ENCODE assay signal across 16 cellular contexts in genomic region chr10:15136129-15136726, GRCh38. TPM values are rescaled to one million over a fixed set of nuclear protein-coding genes. Genes with fewer than 3 reads are reported as not detected.
"Had no signal": no experiment of that assay in that cellular context is flagged by ENCODE, and none has a peak within 500 bp of the region (broad histone marks: within the 10 kb centered on the region; RNA-seq: fewer than 3 reads in every experiment).

No MANE protein-coding gene starts in this region.

- H3K9me3 ChIP-seq: colonic mucosa, ovary, tibial nerve, uterus had no signal

- FAIRE-seq: kidney had no signal

- H3K4me3 Mint-ChIP-seq: activated CD4-positive, alpha-beta T cell treated with anti-CD3 and anti-CD28 coated beads, Interleukin-2, amount 10 ng/mL, durations not matched to agents 7 days and 5 days; activated T-helper 1 cell treated with anti-CD3 and anti-CD28 coated beads, Interleukin-12 subunit alpha, Interleukin-12 subunit beta, Interleukin-2, Interleukin-4 antibody, amounts not matched to agents 30 ng/mL and 10 ng/mL and 1 ng/mL, durations not matched to agents 14 hours and 24 hours and 36 hours had no signal

- H3K4me1 ChIP-seq: colonic mucosa, uterus had no signal

- H3K27ac ChIP-seq: colonic mucosa, ovary, tibial nerve, uterus had no signal

- H3K9me3 Mint-ChIP-seq: activated CD4-positive, alpha-beta T cell treated with anti-CD3 and anti-CD28 coated beads, Interleukin-2, amount 10 ng/mL, durations not matched to agents 7 days and 5 days; activated T-helper 1 cell treated with anti-CD3 and anti-CD28 coated beads, Interleukin-12 subunit alpha, Interleukin-12 subunit beta, Interleukin-2, Interleukin-4 antibody, amounts not matched to agents 30 ng/mL and 10 ng/mL and 1 ng/mL, durations not matched to agents 14 hours and 24 hours and 36 hours had no signal

- H3K27ac Mint-ChIP-seq: activated T-helper 1 cell treated with anti-CD3 and anti-CD28 coated beads, Interleukin-12 subunit alpha, Interleukin-12 subunit beta, Interleukin-2, Interleukin-4 antibody, amounts not matched to agents 30 ng/mL and 10 ng/mL and 1 ng/mL, durations not matched to agents 14 hours and 24 hours and 36 hours had no signal

- ATAC-seq: left ventricle myocardium superior had no signal

- H3K27me3 ChIP-seq: colonic mucosa, ovary, tibial nerve, uterus had no signal

- H3K4me3 ChIP-seq: colonic mucosa, ovary, tibial nerve, uterus had no signal

- DNase-seq: activated CD4-positive, alpha-beta T cell treated with anti-CD3 and anti-CD28 coated beads, Interleukin-2, amount 10 ng/mL, durations not matched to agents 7 days and 5 days; activated CD8-positive, alpha-beta memory T cell treated with anti-CD3 and anti-CD28 coated beads, Interleukin-2, amount 50 U/mL, for 48 hours; activated naive CD4-positive, alpha-beta T cell; amniotic stem cell; caudate nucleus; colonic mucosa; hippocampal formation; kidney; left ventricle myocardium superior; mesendoderm; ovary; stimulated activated CD4-positive, alpha-beta T cell treated with anti-CD3 and anti-CD28 coated beads, Interleukin-1b, Interleukin-23, amount 100 ng/mL, for 48 hours; SW 1271; uterus had no signal

- H3K27me3 Mint-ChIP-seq: activated CD4-positive, alpha-beta T cell treated with anti-CD3 and anti-CD28 coated beads, Interleukin-2, amount 10 ng/mL, durations not matched to agents 7 days and 5 days had no signal

- H3K36me3 ChIP-seq: colonic mucosa, ovary, uterus had no signal

RNA-seq across cellular contexts. Expression of gene ACBD7, which starts 47.7 kb away (rescaled TPM):
- total RNA-seq: left ventricle myocardium superior had no signal
